ENCODE assay signal across 1 cellular context in the genomic region with DNA sequence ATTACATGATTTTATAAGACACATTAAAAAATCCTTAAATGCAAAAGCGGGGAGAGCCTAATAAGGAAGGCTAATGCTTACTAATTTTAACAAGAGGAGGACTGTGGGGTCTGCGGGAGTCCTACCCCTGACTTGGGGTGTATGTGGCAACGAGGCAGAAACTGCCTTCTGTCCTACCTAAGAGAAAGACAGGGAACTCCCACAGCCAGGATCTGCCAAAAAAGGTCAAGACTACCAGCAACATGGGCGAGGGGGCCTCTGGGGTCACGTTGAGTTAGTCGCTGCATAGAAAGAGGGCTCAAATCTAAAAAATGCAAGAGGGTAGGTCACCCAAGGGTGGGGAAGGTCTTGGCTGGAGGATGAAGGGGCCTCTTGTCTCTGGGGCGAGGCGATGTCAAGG.
TF ChIP-seq lines count a peak whose summit lies in the region.

No MANE protein-coding gene starts in this region.

TF ChIP-seq in GM23338, 12 proteins besides CTCF, POLR2A, EP300 and RAD21:
- no peak for TF ChIP-seq EZH2 (IDR thresholded peaks at IDR 0.05; ENCODE audit: low read depth, unreplicated experiment)
- no peak for TF ChIP-seq NANOG (IDR thresholded peaks at IDR 0.05; ENCODE audit: borderline replicate concordance)
- TF ChIP-seq ZNF462 (CRISPR knock-in tag; IDR thresholded peaks at IDR 0.05) = no peak
- no peak for TF ChIP-seq CREB1 (CRISPR knock-in tag; IDR thresholded peaks at IDR 0.05; ENCODE audit: low read depth)
- TF ChIP-seq STAT1 (IDR thresholded peaks at IDR 0.05; ENCODE audit: unreplicated experiment) = no peak
- no peak for TF ChIP-seq POLR2AphosphoS5 (IDR thresholded peaks at IDR 0.05; ENCODE audit: low read depth)
- no peak for TF ChIP-seq ETS1 (IDR thresholded peaks at IDR 0.05)
- TF ChIP-seq, protein P1, sequence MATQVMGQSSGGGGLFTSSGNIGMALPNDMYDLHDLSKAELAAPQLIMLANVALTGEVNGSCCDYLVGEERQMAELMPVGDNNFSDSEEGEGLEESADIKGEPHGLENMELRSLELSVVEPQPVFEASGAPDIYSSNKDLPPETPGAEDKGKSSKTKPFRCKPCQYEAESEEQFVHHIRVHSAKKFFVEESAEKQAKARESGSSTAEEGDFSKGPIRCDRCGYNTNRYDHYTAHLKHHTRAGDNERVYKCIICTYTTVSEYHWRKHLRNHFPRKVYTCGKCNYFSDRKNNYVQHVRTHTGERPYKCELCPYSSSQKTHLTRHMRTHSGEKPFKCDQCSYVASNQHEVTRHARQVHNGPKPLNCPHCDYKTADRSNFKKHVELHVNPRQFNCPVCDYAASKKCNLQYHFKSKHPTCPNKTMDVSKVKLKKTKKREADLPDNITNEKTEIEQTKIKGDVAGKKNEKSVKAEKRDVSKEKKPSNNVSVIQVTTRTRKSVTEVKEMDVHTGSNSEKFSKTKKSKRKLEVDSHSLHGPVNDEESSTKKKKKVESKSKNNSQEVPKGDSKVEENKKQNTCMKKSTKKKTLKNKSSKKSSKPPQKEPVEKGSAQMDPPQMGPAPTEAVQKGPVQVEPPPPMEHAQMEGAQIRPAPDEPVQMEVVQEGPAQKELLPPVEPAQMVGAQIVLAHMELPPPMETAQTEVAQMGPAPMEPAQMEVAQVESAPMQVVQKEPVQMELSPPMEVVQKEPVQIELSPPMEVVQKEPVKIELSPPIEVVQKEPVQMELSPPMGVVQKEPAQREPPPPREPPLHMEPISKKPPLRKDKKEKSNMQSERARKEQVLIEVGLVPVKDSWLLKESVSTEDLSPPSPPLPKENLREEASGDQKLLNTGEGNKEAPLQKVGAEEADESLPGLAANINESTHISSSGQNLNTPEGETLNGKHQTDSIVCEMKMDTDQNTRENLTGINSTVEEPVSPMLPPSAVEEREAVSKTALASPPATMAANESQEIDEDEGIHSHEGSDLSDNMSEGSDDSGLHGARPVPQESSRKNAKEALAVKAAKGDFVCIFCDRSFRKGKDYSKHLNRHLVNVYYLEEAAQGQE (IDR thresholded peaks at IDR 0.05; ENCODE audit: unreplicated experiment) = no peak
